ENCODE assay signal across 2 cellular contexts in the genomic region with DNA sequence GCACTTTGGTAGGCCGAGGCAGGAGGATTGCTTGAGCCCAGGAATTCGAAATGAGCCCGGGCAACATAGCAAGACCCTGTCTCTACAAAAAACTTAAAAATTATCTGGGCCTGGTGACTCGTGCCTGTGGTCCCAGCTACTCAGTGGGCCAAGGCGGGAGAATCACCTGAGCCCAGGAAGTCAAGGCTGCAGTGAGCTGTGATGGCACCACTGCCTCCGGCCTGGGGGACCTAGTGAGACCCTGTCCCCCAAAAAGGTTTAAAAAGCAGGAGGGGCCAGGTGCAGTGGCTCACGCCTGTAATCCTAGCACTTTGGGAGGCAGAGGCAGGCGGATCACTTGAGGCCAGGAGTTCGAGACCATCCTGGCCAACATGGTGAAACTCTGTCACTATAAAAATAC. TPM values are rescaled to one million over a fixed set of nuclear protein-coding genes. Genes with fewer than 3 reads are reported as not detected.
"Had no signal": no experiment of that assay in that cellular context is flagged by ENCODE, and none has a peak within 500 bp of the region (broad histone marks: within the 10 kb centered on the region; RNA-seq: fewer than 3 reads in every experiment).

No MANE protein-coding gene starts in this region.

RNA-seq across cellular contexts. Expression of gene CHST8, which starts 41.6 kb away (rescaled TPM):
- total RNA-seq: HT-29, IMR-90 had no signal
- polyA plus RNA-seq: IMR-90 had no signal
